8 cellular contexts compared by ENCODE assay signal in the genomic region with DNA sequence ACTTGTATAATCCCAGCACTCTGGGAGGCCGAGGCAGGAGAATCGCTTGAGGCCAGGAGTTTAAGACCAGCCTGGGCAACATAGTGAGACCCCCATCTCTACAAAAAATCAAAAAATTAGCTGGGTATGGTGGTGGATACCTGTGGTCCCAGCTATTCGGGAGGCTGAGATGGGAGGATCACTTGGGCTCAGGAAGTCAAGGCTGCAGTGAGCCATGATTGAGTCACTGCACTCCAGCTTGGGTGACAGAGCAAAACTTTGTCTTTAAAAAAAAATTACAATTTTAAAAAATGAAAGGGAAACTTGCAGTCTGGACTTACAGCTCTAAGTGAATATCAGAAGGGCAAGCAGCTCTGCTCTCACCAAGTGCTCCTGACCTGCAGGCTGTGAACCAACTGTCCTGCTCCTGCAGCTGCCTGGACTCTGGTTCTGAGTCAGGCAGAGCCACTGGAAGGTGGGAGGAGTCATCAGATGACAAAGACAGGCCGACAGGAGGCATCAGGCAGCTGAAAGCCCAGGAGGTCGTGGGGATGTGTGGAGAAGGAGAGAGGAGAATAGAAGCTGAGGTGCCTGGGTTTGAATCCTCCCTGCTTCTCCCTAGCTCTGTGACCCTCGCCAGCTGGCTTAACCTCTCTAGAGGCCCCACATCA. TPM values are rescaled to one million over a fixed set of nuclear protein-coding genes. Genes with fewer than 3 reads are reported as not detected.
DNase-seq lines count a peak whose midpoint lies in the region; ATAC-seq and TF ChIP-seq lines count a peak whose summit lies in the region.

No MANE protein-coding gene starts in this region.

- H3K27me3 Mint-ChIP-seq in activated CD8-positive, alpha-beta memory T cell treated with anti-CD3 and anti-CD28 coated beads, Interleukin-2, amount 10 ng/mL, durations not matched to agents 7 days and 5 days: no peaks in the 10 kb centered on the region

- H3K4me1 Mint-ChIP-seq in activated CD8-positive, alpha-beta memory T cell treated with anti-CD3 and anti-CD28 coated beads, Interleukin-2, amount 10 ng/mL, durations not matched to agents 7 days and 5 days: peaks cover 20% of the 10 kb centered on the region

- no peak for TF ChIP-seq CTCF in RWPE1 (conservative IDR thresholded peaks at IDR 0.05; ENCODE audit: low read depth)
- peak; percentile 23 for TF ChIP-seq CTCF in foreskin fibroblast (IDR thresholded peaks at IDR 0.05; ENCODE audit: low read depth, low read length)

- peak overlapping the region; percentile 22 for H3K27ac Mint-ChIP-seq in activated CD8-positive, alpha-beta memory T cell treated with anti-CD3 and anti-CD28 coated beads, Interleukin-2, amount 10 ng/mL, durations not matched to agents 7 days and 5 days

- intact Hi-C loops in left ventricle myocardium superior (cut with micrococcal nuclease): no loop called here

- H3K4me3 Mint-ChIP-seq in activated CD8-positive, alpha-beta memory T cell treated with anti-CD3 and anti-CD28 coated beads, Interleukin-2, amount 10 ng/mL, durations not matched to agents 7 days and 5 days: no peak overlapping the region

- POLR2A ChIA-PET in RWPE1 (lab: Yijun Ruan, JAX; ENCODE audit: low non-redundant PET): no interaction called here

- H3K36me3 Mint-ChIP-seq in activated CD8-positive, alpha-beta memory T cell treated with anti-CD3 and anti-CD28 coated beads, Interleukin-2, amount 10 ng/mL, durations not matched to agents 7 days and 5 days: peaks cover 26% of the 10 kb centered on the region

- ATAC-seq in activated CD8-positive, alpha-beta memory T cell treated with anti-CD3 and anti-CD28 coated beads, Interleukin-2, amount 10 ng/mL, durations not matched to agents 7 days and 5 days: peak; percentile 61
- ATAC-seq in HG02588 (IDR thresholded peaks at IDR 0.05; ENCODE audit: unreplicated experiment) (peak; percentile 71), left ventricle myocardium superior (no peak)

- DNase-seq in activated CD8-positive, alpha-beta memory T cell treated with anti-CD3 and anti-CD28 coated beads, Interleukin-2, amount 10 ng/mL, durations not matched to agents 7 days and 5 days: no peak
- no peak for DNase-seq in activated CD8-positive, alpha-beta memory T cell treated with anti-CD3 and anti-CD28 coated beads for 24 hours
- no peak for DNase-seq in RWPE1 (ENCODE audit: low spot score)
- DNase-seq in foreskin fibroblast: peak; percentile 64 to 82
- DNase-seq in mucosa of gallbladder (ENCODE audit: low spot score): no peak
- no peak for DNase-seq in left ventricle myocardium superior
- DNase-seq in pons (ENCODE audit: low spot score): no peak

- H3K27ac ChIP-seq in RWPE1: peak overlapping the region; percentile 17; the same call in 1 of the 2 replicates

- H3K9me3 Mint-ChIP-seq in activated CD8-positive, alpha-beta memory T cell treated with anti-CD3 and anti-CD28 coated beads, Interleukin-2, amount 10 ng/mL, durations not matched to agents 7 days and 5 days (ENCODE audit: low read depth): no peaks in the 10 kb centered on the region

- CTCF ChIA-PET in activated CD8-positive, alpha-beta memory T cell treated with anti-CD3 and anti-CD28 coated beads, Interleukin-2, amount 10 ng/mL, durations not matched to agents 7 days and 5 days (lab: Charles Lee): interaction anchor here (1.1 to 3.5 kb wide), 8 partner anchors 9 to 97 kb away, joined by 3 to 17 read pairs (median 6); partner anchors contain the start of genes RTN4RL2, SMTNL1 and UBE2L6
- CTCF ChIA-PET in RWPE1 (lab: Yijun Ruan, JAX): interaction anchor here (0.5 to 1.2 kb wide), 8 partner anchors 12 to 390 kb away, joined by 3 to 5 read pairs (median 4); no protein-coding TSS in a partner anchor

- H3K4me3 ChIP-seq in foreskin fibroblast (ENCODE audit: low read depth in 1 of 2, low read length in 2 of 2): no peak overlapping the region

RNA-seq across cellular contexts. Expression of gene SMTNL1, which starts 9.6 kb away (rescaled TPM):
- total RNA-seq in activated CD8-positive, alpha-beta memory T cell treated with anti-CD3 and anti-CD28 coated beads, Interleukin-2, amount 10 ng/mL, durations not matched to agents 7 days and 5 days: not detected
- total RNA-seq in mucosa of gallbladder (not detected), left ventricle myocardium superior (not detected)

RNA-seq across cellular contexts. Expression of gene TIMM10, which starts 16.4 kb away (rescaled TPM):
- total RNA-seq in activated CD8-positive, alpha-beta memory T cell treated with anti-CD3 and anti-CD28 coated beads, Interleukin-2, amount 10 ng/mL, durations not matched to agents 7 days and 5 days: 10 to 100 TPM; 74.5 to 92.9 TPM
- 31.2 TPM for total RNA-seq in mucosa of gallbladder
- total RNA-seq in left ventricle myocardium superior: 56.7 TPM

RNA-seq across cellular contexts. Expression of gene UBE2L6, which starts 20.5 kb away (rescaled TPM):
- 100 to 1,000 TPM; 245 to 317 TPM for total RNA-seq in activated CD8-positive, alpha-beta memory T cell treated with anti-CD3 and anti-CD28 coated beads, Interleukin-2, amount 10 ng/mL, durations not matched to agents 7 days and 5 days
- total RNA-seq in mucosa of gallbladder (71.9 TPM), left ventricle myocardium superior (18.0 TPM)

RNA-seq across cellular contexts. Expression of gene SLC43A1, which starts 31.5 kb away (rescaled TPM):
- 10 to 100 TPM; 24.6 to 25.8 TPM for total RNA-seq in activated CD8-positive, alpha-beta memory T cell treated with anti-CD3 and anti-CD28 coated beads, Interleukin-2, amount 10 ng/mL, durations not matched to agents 7 days and 5 days
- total RNA-seq in mucosa of gallbladder: 89.5 TPM
- 4.5 TPM for total RNA-seq in left ventricle myocardium superior

RNA-seq across cellular contexts. Expression of gene SERPING1, which starts 50.5 kb away (rescaled TPM):
- total RNA-seq in activated CD8-positive, alpha-beta memory T cell treated with anti-CD3 and anti-CD28 coated beads, Interleukin-2, amount 10 ng/mL, durations not matched to agents 7 days and 5 days: not detected
- total RNA-seq in mucosa of gallbladder (614 TPM), left ventricle myocardium superior (121 TPM)

Comparison
In these comparisons a context has a peak if more than half of its experiments do, and no peak if none do; other contexts are left out.
1. DNase-seq: peak in foreskin fibroblast (2 of 2); none in activated CD8-positive, alpha-beta memory T cell treated with anti-CD3 and anti-CD28 coated beads, Interleukin-2, amount 10 ng/mL, durations not matched to agents 7 days and 5 days (single experiment), activated CD8-positive, alpha-beta memory T cell treated with anti-CD3 and anti-CD28 coated beads for 24 hours (single experiment), RWPE1 (single experiment), mucosa of gallbladder (single experiment), left ventricle myocardium superior (single experiment) and pons (single experiment).